In the genomic region with DNA sequence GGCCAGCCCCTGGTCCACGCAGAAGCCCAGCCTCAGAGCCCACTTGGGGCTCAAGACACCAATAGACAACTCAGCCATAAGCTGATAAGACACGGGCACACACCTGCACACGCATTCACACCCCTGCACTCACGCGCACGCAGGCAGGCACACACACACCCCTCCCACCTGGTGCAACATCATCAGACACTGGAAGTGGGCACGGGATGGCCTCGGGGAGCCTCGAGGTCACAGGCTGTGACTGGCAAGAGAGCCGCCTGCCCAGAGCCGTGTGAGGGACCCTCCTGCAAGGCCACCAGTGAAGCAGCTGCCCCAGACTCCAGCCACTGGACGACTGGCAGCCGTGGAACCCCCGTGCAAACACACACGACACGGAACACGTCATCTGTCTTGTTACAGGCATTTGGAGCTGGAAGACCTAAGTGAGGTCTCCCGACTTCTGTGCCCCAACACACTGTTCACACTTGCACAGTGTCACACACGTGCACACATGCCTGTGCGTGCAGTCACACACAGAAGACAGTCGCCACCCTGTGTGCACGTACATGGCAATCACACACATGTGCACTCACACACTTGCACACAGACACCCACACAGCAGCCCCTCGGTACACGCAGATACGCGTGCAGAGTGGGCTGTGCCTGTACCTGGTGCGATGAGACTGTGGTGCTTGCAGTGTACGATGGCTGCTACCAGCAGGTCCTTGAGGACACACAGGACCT, we compare ENCODE assay signal across 23 cellular contexts. TPM values are rescaled to one million over a fixed set of nuclear protein-coding genes. Genes with fewer than 3 reads are reported as not detected.
DNase-seq lines count a peak whose midpoint lies in the region; ATAC-seq, FAIRE-seq and TF ChIP-seq lines count a peak whose summit lies in the region.
"Had no signal": no experiment of that assay in that cellular context is flagged by ENCODE, and none has a peak within 500 bp of the region (broad histone marks: within the 10 kb centered on the region; RNA-seq: fewer than 3 reads in every experiment).

No MANE protein-coding gene starts in this region.

- DNase-seq in GM12878 (ENCODE audit: low read depth, low spot score) (no peak), mesothelial cell of epicardium (ENCODE audit: low spot score in 2 of 2, unreplicated experiment in 2 of 2) (no peak), upper lobe of left lung (peak in 1 of 2 donors; percentile 69), LoVo (ENCODE audit: low spot score) (no peak), ovary (no peak), NCI-H446 (lab: John Stamatoyannopoulos, UW) (no peak)
- DNase-seq: AML-193, GDM1, H7, NCI-H1105, NCI-H2081 treated with DMSO at 0.1 percent for 48 hours, NCI-H774, SHP77 treated with DMSO at 0.1 percent for 48 hours, SK-N-SH had no signal

- CTCF ChIA-PET in GM12878 (lab: Yijun Ruan, JAX), result no interaction called here

- TF ChIP-seq EP300 in GM12878 (IDR thresholded peaks at IDR 0.05; ENCODE audit: borderline replicate concordance in 1 of 2, control insufficient read depth in 1 of 2, low read depth in 2 of 2, low read length in 2 of 2) (no peak), upper lobe of left lung (IDR thresholded peaks at IDR 0.05) (no peak), ovary (IDR thresholded peaks at IDR 0.05) (no peak)

- peak overlapping the region; percentile 47 for H3K27ac Mint-ChIP-seq in mesothelial cell of epicardium

- H3K9ac ChIP-seq in GM12878 (ENCODE audit: control insufficient read depth, insufficient read depth, low read length), result no peak overlapping the region
- H3K9ac ChIP-seq: SK-N-SH had no signal

- no peaks in the 10 kb centered on the region for H3K27me3 ChIP-seq in GM12878 (replicated peaks in 1 of 2; ENCODE audit: control insufficient read depth in 2 of 2, insufficient read depth in 2 of 2, low read length in 1 of 2)
- no peaks in the 10 kb centered on the region for H3K27me3 ChIP-seq in esophagus (ENCODE audit: control insufficient read depth in 1 of 2, insufficient read depth in 2 of 2, low read length in 2 of 2)
- no peaks in the 10 kb centered on the region for H3K27me3 ChIP-seq in upper lobe of left lung
- H3K27me3 ChIP-seq in ovary, result no peaks in the 10 kb centered on the region

- H3K4me3 ChIP-seq in GM12878 (no peak overlapping the region), esophagus (ENCODE audit: low read depth in 1 of 2, low read length in 2 of 2) (peak overlapping the region; percentile 76 to 82), upper lobe of left lung (peak overlapping the region in 3 of 4 donors; percentile 13 to 42 (median 20)), ovary (no peak overlapping the region)

- no peak for TF ChIP-seq RAD21 in GM12878 (IDR thresholded peaks at IDR 0.05; ENCODE audit: insufficient read depth, low read depth, low read length)

- H3K9me3 ChIP-seq in GM12878 (replicated peaks; ENCODE audit: control insufficient read depth, insufficient read depth, low read length), result no peaks in the 10 kb centered on the region
- no peaks in the 10 kb centered on the region for H3K9me3 ChIP-seq in esophagus (ENCODE audit: control insufficient read depth in 2 of 2, insufficient read depth in 1 of 2, low read depth in 1 of 2, low read length in 1 of 2)
- H3K9me3 ChIP-seq in upper lobe of left lung, result no peaks in the 10 kb centered on the region
- no peaks in the 10 kb centered on the region for H3K9me3 ChIP-seq in ovary
- H3K9me3 ChIP-seq: SK-N-SH had no signal

- H3K79me2 ChIP-seq in GM12878 (ENCODE audit: control insufficient read depth, insufficient read depth, low read length), result no peaks in the 10 kb centered on the region

- no peaks in the 10 kb centered on the region for H3K27me3 Mint-ChIP-seq in mesothelial cell of epicardium (ENCODE audit: low read depth)

- H3K9me3 Mint-ChIP-seq in mesothelial cell of epicardium, result no peaks in the 10 kb centered on the region

- no peak overlapping the region for H3K4me2 ChIP-seq in GM12878 (ENCODE audit: control insufficient read depth, insufficient read depth)
- H3K4me2 ChIP-seq: SK-N-SH had no signal

- no peak overlapping the region for H2AFZ ChIP-seq in GM12878 (ENCODE audit: control insufficient read depth, low read depth, low read length)

- no peak overlapping the region for H3K4me3 Mint-ChIP-seq in mesothelial cell of epicardium

- RAD21 ChIA-PET in GM12878 (lab: Charles Lee; ENCODE audit: unreplicated experiment), result no interaction called here

- WGBS in GM12878 (ENCODE audit: insufficient coverage, insufficient replicate concordance, low lambda C conversion rate, missing lambda C conversion rate), result 40% methylated on average over 27 of the region's 28 CpGs
- 72 to 81% methylated on average over 28 of the region's 28 CpGs for WGBS in esophagus, 2 donors
- WGBS in upper lobe of left lung, 2 donors, result 86 to 89% methylated on average over 14 to 28 of the region's 28 CpGs
- WGBS in ovary, 3 donors, result 84 to 86% (median 85%) methylated on average over 28 of the region's 28 CpGs

- H3K4me1 Mint-ChIP-seq in mesothelial cell of epicardium, result peaks cover 24% of the 10 kb centered on the region

- TF ChIP-seq CTCF in GM12878 (IDR thresholded peaks at IDR 0.05 in 2 of 3, conservative IDR thresholded peaks at IDR 0.05 in 1 of 3; ENCODE audit: control insufficient read depth in 2 of 3, extremely low read depth in 1 of 3, insufficient read depth in 1 of 3, low read depth in 3 of 3, low read length in 3 of 3), result no peak
- TF ChIP-seq CTCF in mesothelial cell of epicardium (IDR thresholded peaks at IDR 0.05; ENCODE audit: unreplicated experiment), result no peak
- no peak for TF ChIP-seq CTCF in upper lobe of left lung (IDR thresholded peaks at IDR 0.05)
- no peak for TF ChIP-seq CTCF in ovary (IDR thresholded peaks at IDR 0.05)

- POLR2A ChIA-PET in GM12878 (lab: Charles Lee), result no interaction called here

- H3K36me3 ChIP-seq in GM12878 (ENCODE audit: control insufficient read depth in 2 of 2, insufficient read depth in 2 of 2, low read length in 1 of 2) (no peaks in the 10 kb centered on the region), esophagus (ENCODE audit: control insufficient read depth in 2 of 2, insufficient read depth in 2 of 2, low read length in 1 of 2) (peaks cover 0 to 18% of the 10 kb centered on the region in 2 donors), upper lobe of left lung (no peaks in the 10 kb centered on the region), ovary (no peaks in the 10 kb centered on the region)

- no peak for FAIRE-seq in GM12878 (lab: Jason Lieb, UNC)
- FAIRE-seq: GM12891, GM18507 had no signal

- H3K27ac ChIP-seq in GM12878 (ENCODE audit: control insufficient read depth, insufficient read depth), result no peak overlapping the region
- H3K27ac ChIP-seq in esophagus (ENCODE audit: low read depth in 2 of 2, low read length in 1 of 2), result peak overlapping the region; percentile 95 to 99
- peak overlapping the region in 1 of 4 donors; percentile 76 for H3K27ac ChIP-seq in upper lobe of left lung
- no peak overlapping the region for H3K27ac ChIP-seq in ovary
- H3K27ac ChIP-seq: C4-2B had no signal

- in situ Hi-C loops in GM12878 (cut with MboI), result no loop called here

- no peaks in the 10 kb centered on the region for H4K20me1 ChIP-seq in GM12878 (ENCODE audit: control insufficient read depth, insufficient read depth)

- H3K4me1 ChIP-seq in GM12878 (ENCODE audit: control insufficient read depth, insufficient read depth, low read length), result no peaks in the 10 kb centered on the region
- peaks cover 14 to 54% of the 10 kb centered on the region in 2 donors for H3K4me1 ChIP-seq in esophagus (ENCODE audit: control insufficient read depth in 2 of 2, insufficient read depth in 2 of 2, low read length in 1 of 2)
- H3K4me1 ChIP-seq in upper lobe of left lung, result peaks cover 18 to 24% (median 21%) of the 10 kb centered on the region in 4 donors
- H3K4me1 ChIP-seq in ovary (ENCODE audit: insufficient read depth), result no peaks in the 10 kb centered on the region

- BruUV-seq in GM12878 (replicated peaks; lab: Mats Ljungman, UMichigan), result no TSS peak

- no peaks in the 10 kb centered on the region for H3K36me3 Mint-ChIP-seq in mesothelial cell of epicardium

- TF ChIP-seq POLR2A in GM12878 (IDR thresholded peaks at IDR 0.05; ENCODE audit: low read depth, low read length) (no peak), upper lobe of left lung (IDR thresholded peaks at IDR 0.05) (no peak), ovary (IDR thresholded peaks at IDR 0.05) (no peak)

- ATAC-seq in GM12878 (no peak), upper lobe of left lung (ENCODE audit: low FRiP score in 2 of 2) (no peak), HG03139 (IDR thresholded peaks at IDR 0.05; ENCODE audit: unreplicated experiment) (no peak)

- SMC1A ChIA-PET in GM12878 (lab: Charles Lee; ENCODE audit: uncharacterized antibody, unreplicated experiment), result no interaction called here

- intact Hi-C loops in GM12878 (cut with micrococcal nuclease; ENCODE audit: unreplicated experiment), result no loop called here
- intact Hi-C loops in ovary (cut with DNase I), result no loop called here

RNA-seq across cellular contexts. Expression of gene MAB21L4, which starts 1.0 kb away (rescaled TPM):
- not detected in 2 replicates for total RNA-seq in GM12878 (2013; cell fraction: nucleolus; rRNA removed)
- total RNA-seq in GM12878 (2014; rRNA removed), result not detected in 2 replicates
- total RNA-seq in GM12878 (2014; rRNA removed; fragmentation: Illumina TruSeq; extraction: Trizol), result not detected in 2 replicates
- not detected in 2 replicates for total RNA-seq in GM12878 (2021)
- polyA plus RNA-seq in GM12878 (2011; ENCODE audit: low read depth), result not detected
- 0.03 TPM in 1 of 2 replicates, not detected in the other for polyA plus RNA-seq in GM12878 (2011; rRNA removed)
- 0.06 TPM in 1 of 2 replicates, not detected in the other for polyA plus RNA-seq in GM12878 (2011; cell fraction: cytosol; rRNA removed)
- 0.07 TPM in 1 of 2 replicates, not detected in the other for polyA plus RNA-seq in GM12878 (2011; cell fraction: nucleus; rRNA removed)
- not detected in 2 replicates for polyA plus RNA-seq in GM12878 (2012)
- not detected in 2 replicates for polyA plus RNA-seq in GM12878 (2014; fragmentation: Illumina TruSeq; extraction: Trizol)
- not detected for polyA plus RNA-seq in GM12878 (2014; fragmentation: Nextera tagmentation; extraction: Ambion mirVana)
- polyA plus RNA-seq in GM12878 (2014; rRNA removed), result not detected in 2 replicates
- not detected for polyA plus RNA-seq in GM12878 (2016; fragmentation: Nextera tagmentation; extraction: Ambion mirVana)
- not detected in 2 replicates for polyA minus RNA-seq in GM12878 (2011; rRNA and poly(A)+ RNA removed)
- not detected in 2 replicates for polyA minus RNA-seq in GM12878 (2011; cell fraction: cytosol; rRNA and poly(A)+ RNA removed)
- not detected in 2 replicates for polyA minus RNA-seq in GM12878 (2011; cell fraction: nucleus; rRNA and poly(A)+ RNA removed)
- 100 to 1,000 TPM; 181 to 254 TPM for polyA plus RNA-seq in esophagus
- total RNA-seq in mesothelial cell of epicardium, result 2.0 to 3.2 TPM (median 2.4 TPM) in 3 replicates
- total RNA-seq in upper lobe of left lung, result 100 to 1,000 TPM in 1 of 6 donors, 10 to 100 TPM in 5; 11.5 to 117 (median 29.0) TPM
- total RNA-seq in ovary, result under 1 TPM in 4 of 7 donors, not detected in 3; 0.12 to 0.48 (median 0.34) TPM
- polyA plus RNA-seq in ovary, result under 1 TPM in 1 of 2 donors, not detected in 1; 0.04 TPM
- total RNA-seq: Daoy, H7, LHCN-M2, OCI-LY7, RPMI7951 had no signal
- polyA plus RNA-seq: SK-N-SH had no signal

RNA-seq across cellular contexts. Expression of gene CROCC2, which starts 11.1 kb away (rescaled TPM):
- not detected in 2 replicates for total RNA-seq in GM12878 (2013; cell fraction: nucleolus; rRNA removed)
- total RNA-seq in GM12878 (2014; rRNA removed) (not detected in 2 replicates), GM12878 (2014; rRNA removed; fragmentation: Illumina TruSeq; extraction: Trizol) (not detected in 2 replicates), GM12878 (2021) (not detected in 2 replicates), mesothelial cell of epicardium (0.16 to 0.32 TPM (median 0.16 TPM) in 3 replicates), upper lobe of left lung (10 to 100 TPM in 3 of 6 donors, 1 to 10 TPM in 2, under 1 TPM in 1; 0.23 to 17.8 (median 7.6) TPM), ovary (1 to 10 TPM in 5 of 7 donors, under 1 TPM in 2; 0.15 to 6.1 (median 1.6) TPM)
- polyA plus RNA-seq in GM12878 (2011; ENCODE audit: low read depth), result not detected
- polyA plus RNA-seq in GM12878 (2011; rRNA removed) (not detected in 2 replicates), GM12878 (2014; fragmentation: Illumina TruSeq; extraction: Trizol) (not detected in 2 replicates), GM12878 (2014; fragmentation: Nextera tagmentation; extraction: Ambion mirVana) (not detected), GM12878 (2014; rRNA removed) (not detected in 2 replicates), GM12878 (2016; fragmentation: Nextera tagmentation; extraction: Ambion mirVana) (not detected), esophagus (under 1 TPM; 0.12 to 0.16 TPM), ovary (under 1 TPM in 1 of 2 donors, not detected in 1; 0.18 TPM)
- not detected in 2 replicates for polyA plus RNA-seq in GM12878 (2011; cell fraction: cytosol; rRNA removed)
- polyA plus RNA-seq in GM12878 (2011; cell fraction: nucleus; rRNA removed), result not detected in 2 replicates
- polyA plus RNA-seq in GM12878 (2012), result not detected in 2 replicates
- not detected in 2 replicates for polyA minus RNA-seq in GM12878 (2011; rRNA and poly(A)+ RNA removed)
- not detected in 2 replicates for polyA minus RNA-seq in GM12878 (2011; cell fraction: cytosol; rRNA and poly(A)+ RNA removed)
- polyA minus RNA-seq in GM12878 (2011; cell fraction: nucleus; rRNA and poly(A)+ RNA removed), result not detected in 2 replicates
- total RNA-seq: Daoy, OCI-LY7 had no signal
- polyA plus RNA-seq: SK-N-SH had no signal

RNA-seq across cellular contexts. Expression of gene AGXT, which starts 26.4 kb away (rescaled TPM):
- total RNA-seq in GM12878 (2013; cell fraction: nucleolus; rRNA removed), result not detected in 2 replicates
- total RNA-seq in GM12878 (2014; rRNA removed), result not detected in 2 replicates
- not detected in 2 replicates for total RNA-seq in GM12878 (2014; rRNA removed; fragmentation: Illumina TruSeq; extraction: Trizol)
- 0.18 and 0.19 TPM in 2 replicates for total RNA-seq in GM12878 (2021)
- polyA plus RNA-seq in GM12878 (2011; ENCODE audit: low read depth), result not detected
- not detected in 2 replicates for polyA plus RNA-seq in GM12878 (2011; rRNA removed)
- polyA plus RNA-seq in GM12878 (2011; cell fraction: cytosol; rRNA removed), result not detected in 2 replicates
- polyA plus RNA-seq in GM12878 (2011; cell fraction: nucleus; rRNA removed), result not detected in 2 replicates
- not detected in 2 replicates for polyA plus RNA-seq in GM12878 (2012)
- polyA plus RNA-seq in GM12878 (2014; fragmentation: Illumina TruSeq; extraction: Trizol), result not detected in 2 replicates
- polyA plus RNA-seq in GM12878 (2014; fragmentation: Nextera tagmentation; extraction: Ambion mirVana), result not detected
- not detected in 2 replicates for polyA plus RNA-seq in GM12878 (2014; rRNA removed)
- polyA plus RNA-seq in GM12878 (2016; fragmentation: Nextera tagmentation; extraction: Ambion mirVana), result not detected
- not detected in 2 replicates for polyA minus RNA-seq in GM12878 (2011; rRNA and poly(A)+ RNA removed)
- polyA minus RNA-seq in GM12878 (2011; cell fraction: cytosol; rRNA and poly(A)+ RNA removed), result not detected in 2 replicates
- not detected in 2 replicates for polyA minus RNA-seq in GM12878 (2011; cell fraction: nucleus; rRNA and poly(A)+ RNA removed)
- not detected for polyA plus RNA-seq in esophagus
- total RNA-seq in mesothelial cell of epicardium, result not detected in 3 replicates
- total RNA-seq in upper lobe of left lung, result under 1 TPM in 3 of 6 donors, not detected in 3; 0.30 to 0.46 (median 0.44) TPM
- total RNA-seq in ovary, result under 1 TPM in 2 of 7 donors, not detected in 5; 0.25 to 0.79 TPM
- under 1 TPM in 1 of 2 donors, not detected in 1; 0.04 TPM for polyA plus RNA-seq in ovary
- total RNA-seq: Daoy, H7, LHCN-M2, OCI-LY7 had no signal
- polyA plus RNA-seq: SK-N-SH had no signal

Comparison
In these comparisons a context has a peak if more than half of its experiments do, and no peak if none do; other contexts are left out.
1. H3K27ac ChIP-seq: peak in esophagus (2 of 2); none in GM12878 (single experiment) and ovary (0 of 2).
2. H3K4me3 ChIP-seq: peak in esophagus (2 of 2) and upper lobe of left lung (3 of 4); none in GM12878 (single experiment) and ovary (single experiment).